8 cellular contexts compared by ENCODE assay signal in genomic region chr6:29926081-29926794, GRCh38. TPM values are rescaled to one million over a fixed set of nuclear protein-coding genes. Genes with fewer than 3 reads are reported as not detected.
DNase-seq lines count a peak whose midpoint lies in the region; ATAC-seq and TF ChIP-seq lines count a peak whose summit lies in the region.

No MANE protein-coding gene starts in this region.

- peak overlapping the region; percentile 77 for H3K27ac ChIP-seq in layer of hippocampus (ENCODE audit: low read depth, low read length)
- H3K27ac ChIP-seq in thymus (ENCODE audit: low read depth) = peak overlapping the region; percentile 84

- peak overlapping the region; percentile 85 to 97 (median 90) for H3K4me3 Mint-ChIP-seq in IgD-negative memory B cell

- H3K9me3 Mint-ChIP-seq in IgD-negative memory B cell = no peaks in the 10 kb centered on the region

- no peaks in the 10 kb centered on the region for H3K36me3 Mint-ChIP-seq in IgD-negative memory B cell

- no peak for DNase-seq in astrocyte of the cerebellum (ENCODE audit: low read depth)
- DNase-seq in cerebellar nuclear complex (lab: John Stamatoyannopoulos, UW) = no peak
- no peak for DNase-seq in NCI-H1417 (lab: John Stamatoyannopoulos, UW)

- H3K27me3 Mint-ChIP-seq in IgD-negative memory B cell = no peaks in the 10 kb centered on the region

- H3K36me3 ChIP-seq in thymus (ENCODE audit: control insufficient read depth, insufficient read depth) = no peaks in the 10 kb centered on the region

- H3K4me3 ChIP-seq in astrocyte of the cerebellum (ENCODE audit: low read depth, low read length) (peak overlapping the region; percentile 51), thymus (ENCODE audit: low read length) (peak overlapping the region; percentile 84)

- TF ChIP-seq CTCF in astrocyte of the cerebellum (IDR thresholded peaks at IDR 0.05; ENCODE audit: low read depth, low read length, missing control alignments) = no peak

- peaks cover 3 to 7% (median 5%) of the 10 kb centered on the region in 3 donors for H3K4me1 Mint-ChIP-seq in IgD-negative memory B cell

- H3K9me3 ChIP-seq in thymus (ENCODE audit: control insufficient read depth) = no peaks in the 10 kb centered on the region

- ATAC-seq in GM19455 (IDR thresholded peaks at IDR 0.05; ENCODE audit: unreplicated experiment) (peak; percentile 50), GM19395 (IDR thresholded peaks at IDR 0.05; ENCODE audit: unreplicated experiment) (no peak)

- H3K27ac Mint-ChIP-seq in IgD-negative memory B cell = peak overlapping the region; percentile 95 to 97 (median 96)

- no peaks in the 10 kb centered on the region for H3K27me3 ChIP-seq in layer of hippocampus (ENCODE audit: control insufficient read depth, insufficient read depth, low read length)
- H3K27me3 ChIP-seq in thymus (ENCODE audit: control insufficient read depth, insufficient read depth) = no peaks in the 10 kb centered on the region

- peaks cover 5% of the 10 kb centered on the region for H3K4me1 ChIP-seq in thymus (ENCODE audit: control insufficient read depth, insufficient read depth, low read length)

- 22% methylated on average over 51 of the region's 51 CpGs for WGBS in thymus

- in situ Hi-C loops in astrocyte of the cerebellum (cut with HindIII; ENCODE audit: low sequenced_read_pairs) = no loop called here

RNA-seq across cellular contexts. Expression of gene HLA-A, which starts 16.1 kb away (rescaled TPM):
- 2,521 TPM for polyA plus RNA-seq in IgD-negative memory B cell
- polyA plus RNA-seq in thymus = 1,655 TPM
